8 cellular contexts compared by ENCODE assay signal in the genomic region with DNA sequence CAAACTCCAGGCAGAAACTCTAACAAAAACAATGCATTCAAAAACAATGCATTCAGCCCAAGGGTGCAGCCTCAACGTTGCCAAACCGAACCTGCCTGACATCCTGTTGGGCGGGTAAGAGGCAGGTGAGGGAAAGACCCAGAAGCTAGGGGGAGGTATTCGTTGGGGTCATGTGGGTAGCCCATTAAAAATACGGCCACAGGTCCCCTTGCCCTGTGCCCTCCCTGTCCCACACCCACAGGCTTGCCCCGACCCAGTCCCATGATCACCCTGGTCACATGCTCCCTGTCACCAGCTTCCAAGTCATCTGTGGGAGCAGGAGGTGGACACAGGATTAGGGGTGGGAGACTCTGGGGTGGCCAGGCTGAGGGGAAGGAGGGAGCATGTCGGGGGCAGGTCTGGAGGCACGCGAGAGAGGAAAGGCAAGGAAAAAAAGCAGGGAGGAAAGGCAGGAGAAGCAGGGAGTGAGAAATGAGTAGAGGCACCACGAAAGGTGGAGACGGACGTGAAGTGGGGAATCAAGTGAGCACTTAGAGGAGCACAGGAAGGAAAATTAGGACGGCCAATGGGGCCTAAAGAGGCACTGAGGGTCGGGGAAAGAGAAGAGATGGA. TPM values are rescaled to one million over a fixed set of nuclear protein-coding genes. Genes with fewer than 3 reads are reported as not detected.
DNase-seq lines count a peak whose midpoint lies in the region; ATAC-seq and TF ChIP-seq lines count a peak whose summit lies in the region.

No MANE protein-coding gene starts in this region.

- TF ChIP-seq POLR2A in body of pancreas (IDR thresholded peaks at IDR 0.05): no peak
- TF ChIP-seq POLR2A in stomach (IDR thresholded peaks at IDR 0.05): no peak

- peaks cover 6% of the 10 kb centered on the region; the same call in 1 of the 2 replicates for H3K79me2 ChIP-seq in OCI-LY7 (ENCODE audit: insufficient read depth, low read depth, low read length)

- intact Hi-C loops in OCI-LY7 (cut with micrococcal nuclease; ENCODE audit: unreplicated experiment) (no loop called here), body of pancreas (cut with DNase I) (no loop called here), stomach (cut with DNase I; ENCODE audit: low total_unique reads) (no loop called here)

- no peaks in the 10 kb centered on the region for H3K9me2 ChIP-seq in OCI-LY7 (ENCODE audit: insufficient read depth, low read length)

- H3K27ac ChIP-seq in OCI-LY7 (ENCODE audit: low read depth, low read length, poor library complexity, severe bottlenecking) (peak overlapping the region; percentile 62), body of pancreas (peak overlapping the region; percentile 80 to 88 (median 86)), stomach (peak overlapping the region; percentile 91 to 95 (median 94))

- H3K9me3 ChIP-seq in OCI-LY7 (ENCODE audit: low read length) (no peaks in the 10 kb centered on the region), body of pancreas (no peaks in the 10 kb centered on the region), stomach (no peaks in the 10 kb centered on the region)

- H4K20me1 ChIP-seq in OCI-LY7 (ENCODE audit: insufficient read depth, low read length): no peaks in the 10 kb centered on the region

- CTCF ChIA-PET in OCI-LY7 (lab: Charles Lee; ENCODE audit: unreplicated experiment): no interaction called here

- H3K4me2 ChIP-seq in OCI-LY7 (ENCODE audit: low read length): peak overlapping the region; percentile 99

- BruUV-seq in OCI-LY7 (replicated peaks; lab: Mats Ljungman, UMichigan): TSS peak; percentile 79

- WGBS in body of pancreas, 2 donors: 7 to 11% methylated on average over 14 of the region's 14 CpGs
- 5 to 11% (median 6%) methylated on average over 14 of the region's 14 CpGs for WGBS in stomach, 5 donors

- peak; percentile 7 for ATAC-seq in body of pancreas
- no peak for ATAC-seq in HG03460 (IDR thresholded peaks at IDR 0.05; ENCODE audit: unreplicated experiment)

- TF ChIP-seq CTCF in OCI-LY7 (conservative IDR thresholded peaks at IDR 0.05; ENCODE audit: low read length): 0 out of 2 replicates have a peak, but pooled peaks have one; percentile 17
- no peak for TF ChIP-seq CTCF in body of pancreas (IDR thresholded peaks at IDR 0.05)
- TF ChIP-seq CTCF in stomach (IDR thresholded peaks at IDR 0.05): no peak

- H2AFZ ChIP-seq in OCI-LY7 (ENCODE audit: low read length): peak overlapping the region; percentile 70

- H3K27me3 ChIP-seq in body of pancreas (no peaks in the 10 kb centered on the region), stomach (no peaks in the 10 kb centered on the region)

- H3K36me3 ChIP-seq in OCI-LY7 (ENCODE audit: insufficient read depth, low read length): no peaks in the 10 kb centered on the region
- H3K36me3 ChIP-seq in body of pancreas (replicated peaks in 1 of 2; ENCODE audit: insufficient read depth in 1 of 2, low read depth in 2 of 2): no peaks in the 10 kb centered on the region
- H3K36me3 ChIP-seq in stomach: no peaks in the 10 kb centered on the region

- H3K4me1 ChIP-seq in OCI-LY7 (ENCODE audit: insufficient read depth, low read length, poor library complexity, severe bottlenecking) (peaks cover 26% of the 10 kb centered on the region), body of pancreas (peaks cover 31% of the 10 kb centered on the region), stomach (peaks cover 17 to 57% (median 48%) of the 10 kb centered on the region in 4 donors)

- H3K4me3 ChIP-seq in OCI-LY7 (ENCODE audit: low read depth, low read length, poor library complexity, severe bottlenecking) (peak overlapping the region; percentile 94), body of pancreas (peak overlapping the region; percentile 24 to 80), stomach (peak overlapping the region; percentile 50 to 63 (median 58))

- DNase-seq in activated CD8-positive, alpha-beta memory T cell treated with anti-CD3 and anti-CD28 coated beads for 24 hours: peak; percentile 62
- DNase-seq in activated CD8-positive, alpha-beta memory T cell treated with anti-CD3 and anti-CD28 coated beads, Interleukin-2, amount 50 U/mL, for 4 hours: no peak
- DNase-seq in OCI-LY7 (ENCODE audit: low spot score) (peak; percentile 55), body of pancreas (peak in 3 of 4 donors; percentile 37 to 63 (median 52)), kidney tubule cell (ENCODE audit: low spot score) (peak; percentile 35), stomach (peak; percentile 59), NCI-H226 (no peak)

- TF ChIP-seq EP300 in stomach (IDR thresholded peaks at IDR 0.05): no peak

- POLR2A ChIA-PET in OCI-LY7 (lab: Charles Lee): interaction anchor here (1.7 kb wide), 3 partner anchors 10 to 20 kb away, joined by 4 to 7 read pairs (median 5); no protein-coding TSS in a partner anchor

RNA-seq across cellular contexts. Expression of gene PLA2G6, which starts 0.7 kb away (rescaled TPM):
- 23.3 and 33.9 TPM in 2 replicates for total RNA-seq in OCI-LY7 (2014; rRNA removed; shearing (Covaris generic))
- total RNA-seq in OCI-LY7 (2022): 83.9 and 106 TPM in 2 replicates
- 10 to 100 TPM; 41.5 to 68.0 TPM for total RNA-seq in body of pancreas
- 10 to 100 TPM; 24.0 to 68.3 (median 30.0) TPM for total RNA-seq in stomach
- 10 to 100 TPM in 2 of 3 donors, 1 to 10 TPM in 1; 6.0 to 24.8 (median 11.8) TPM for polyA plus RNA-seq in stomach

RNA-seq across cellular contexts. Expression of gene MAFF, which starts 20.8 kb away (rescaled TPM):
- total RNA-seq in OCI-LY7 (2014; rRNA removed; shearing (Covaris generic)): 3.8 and 5.7 TPM in 2 replicates
- total RNA-seq in OCI-LY7 (2022) (3.4 and 5.3 TPM in 2 replicates), body of pancreas (10 to 100 TPM; 16.9 to 35.6 TPM), stomach (100 to 1,000 TPM in 2 of 5 donors, 10 to 100 TPM in 1, 1 to 10 TPM in 1, under 1 TPM in 1; 0.58 to 130 (median 58.9) TPM)
- 10 to 100 TPM; 16.0 to 65.7 (median 35.7) TPM for polyA plus RNA-seq in stomach

Comparison
In these comparisons a context has a peak if more than half of its experiments do, and no peak if none do; other contexts are left out.
1. DNase-seq: peak in activated CD8-positive, alpha-beta memory T cell treated with anti-CD3 and anti-CD28 coated beads for 24 hours (single experiment), OCI-LY7 (single experiment), body of pancreas (3 of 4), kidney tubule cell (single experiment) and stomach (single experiment); none in activated CD8-positive, alpha-beta memory T cell treated with anti-CD3 and anti-CD28 coated beads, Interleukin-2, amount 50 U/mL, for 4 hours (single experiment) and NCI-H226 (single experiment).
2. Peak in every context shown above with its lines, with median percentiles within 50 percentile points of each other: H3K27ac ChIP-seq and H3K4me3 ChIP-seq.